Comparison of ENCODE assay signal across 8 cellular contexts in the genomic region with DNA sequence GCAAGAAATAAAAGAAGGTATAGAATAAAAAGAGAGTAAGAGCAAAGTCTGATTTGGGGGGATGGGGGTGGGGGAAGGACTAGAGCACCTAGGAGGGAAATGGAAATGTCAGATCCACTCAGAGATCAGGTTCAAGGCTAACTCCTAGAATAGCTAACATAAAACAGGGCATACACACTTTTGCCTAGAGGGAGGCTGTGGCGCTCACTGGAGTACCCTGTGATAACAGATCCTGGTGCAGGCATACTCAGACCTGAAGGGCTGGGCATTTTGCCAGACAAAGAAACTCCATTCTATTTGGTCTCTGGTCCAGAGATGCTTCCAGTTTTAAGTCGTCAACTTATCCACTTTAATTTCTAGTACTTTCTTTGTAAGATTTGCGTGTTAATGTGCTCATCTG. TPM values are rescaled to one million over a fixed set of nuclear protein-coding genes. Genes with fewer than 3 reads are reported as not detected.
DNase-seq lines count a peak whose midpoint lies in the region; ATAC-seq and TF ChIP-seq lines count a peak whose summit lies in the region.

No MANE protein-coding gene starts in this region.

- POLR2A ChIA-PET in CD8-positive, alpha-beta T cell (lab: Charles Lee): no interaction called here

- ATAC-seq in CD8-positive, alpha-beta T cell: no peak
- ATAC-seq in aorta (ENCODE audit: low FRiP score): no peak

- no peak for DNase-seq in CD8-positive, alpha-beta T cell
- peak; percentile 24 to 54 for DNase-seq in NCI-H187 (lab: John Stamatoyannopoulos, UW)
- DNase-seq in astrocyte of the spinal cord (ENCODE audit: low read depth, low spot score): peak; percentile 47
- no peak for DNase-seq in HPDE6-E6E7 (ENCODE audit: extremely low spot score)
- no peak for DNase-seq in NCI-H146 (lab: John Stamatoyannopoulos, UW)
- DNase-seq in effector CD4-positive, alpha-beta T cell: no peak
- DNase-seq in aorta: no peak

- TF ChIP-seq CTCF in CD8-positive, alpha-beta T cell (IDR thresholded peaks at IDR 0.05): no peak
- TF ChIP-seq CTCF in astrocyte of the spinal cord (IDR thresholded peaks at IDR 0.05; ENCODE audit: low read depth, low read length): no peak

- intact Hi-C loops in CD8-positive, alpha-beta T cell (cut with DNase I, micrococcal nuclease): loop anchor here in 1 of 2 experiments (5.0 to 10.0 kb wide), 2 partner anchors 68 to 376 kb away; partner anchors contain the start of genes EEF1AKMT3 and METTL1
- intact Hi-C loops in aorta (cut with DNase I): no loop called here

- WGBS in aorta, 2 donors: 13 to 14% methylated on average over 3 of the region's 3 CpGs

- no peaks in the 10 kb centered on the region for H3K36me3 ChIP-seq in CD8-positive, alpha-beta T cell (ENCODE audit: insufficient read depth, low read length)
- H3K36me3 ChIP-seq in muscle layer of duodenum (ENCODE audit: control insufficient read depth in 1 of 2, insufficient read depth in 2 of 2, low read length in 2 of 2): peaks cover 0 to 7% of the 10 kb centered on the region in 2 donors
- no peaks in the 10 kb centered on the region for H3K36me3 ChIP-seq in aorta (ENCODE audit: control insufficient read depth in 1 of 2, insufficient read depth in 2 of 2, low read length in 1 of 2)

- CTCF ChIA-PET in CD8-positive, alpha-beta T cell (lab: Charles Lee): interaction anchor here (3.0 kb wide), 1 partner anchor 62 kb away, joined by 19 read pairs; no protein-coding TSS in a partner anchor

- in situ Hi-C loops in astrocyte of the spinal cord (cut with HindIII; ENCODE audit: low sequenced_read_pairs): no loop called here

- no peaks in the 10 kb centered on the region for H3K9me3 ChIP-seq in CD8-positive, alpha-beta T cell (ENCODE audit: low read length)
- no peaks in the 10 kb centered on the region for H3K9me3 ChIP-seq in muscle layer of duodenum (ENCODE audit: control insufficient read depth in 1 of 2, low read length in 2 of 2)
- no peaks in the 10 kb centered on the region for H3K9me3 ChIP-seq in aorta (ENCODE audit: control insufficient read depth, low read length)

- peaks cover 86% of the 10 kb centered on the region for H3K4me1 Mint-ChIP-seq in CD8-positive, alpha-beta T cell (ENCODE audit: low read depth)

- peak overlapping the region; percentile 23 for H3K4me3 Mint-ChIP-seq in CD8-positive, alpha-beta T cell

- H3K4me3 ChIP-seq in CD8-positive, alpha-beta T cell (ENCODE audit: low read depth, low read length): no peak overlapping the region
- H3K4me3 ChIP-seq in astrocyte of the spinal cord (ENCODE audit: low read depth, low read length) (no peak overlapping the region), muscle layer of duodenum (ENCODE audit: low read depth in 1 of 2, low read length in 2 of 2) (peak overlapping the region; percentile 6 to 82), aorta (ENCODE audit: low read length in 2 of 2) (no peak overlapping the region)

- H3K9me3 Mint-ChIP-seq in CD8-positive, alpha-beta T cell: no peaks in the 10 kb centered on the region

- H3K27me3 ChIP-seq in CD8-positive, alpha-beta T cell (ENCODE audit: insufficient read depth, low read length): no peaks in the 10 kb centered on the region
- H3K27me3 ChIP-seq in muscle layer of duodenum (ENCODE audit: low read depth, low read length) (no peaks in the 10 kb centered on the region), aorta (ENCODE audit: control insufficient read depth in 1 of 2, insufficient read depth in 2 of 2, low read length in 1 of 2) (no peaks in the 10 kb centered on the region)

- no peaks in the 10 kb centered on the region for H3K27me3 Mint-ChIP-seq in CD8-positive, alpha-beta T cell (ENCODE audit: low read depth)

- peaks cover 11% of the 10 kb centered on the region for H3K36me3 Mint-ChIP-seq in CD8-positive, alpha-beta T cell

- H3K4me1 ChIP-seq in CD8-positive, alpha-beta T cell (ENCODE audit: insufficient read depth, low read length): peaks cover 87% of the 10 kb centered on the region
- H3K4me1 ChIP-seq in muscle layer of duodenum (ENCODE audit: control insufficient read depth in 1 of 2, insufficient read depth in 2 of 2, low read length in 2 of 2) (peaks cover 73 to 82% of the 10 kb centered on the region in 2 donors), aorta (ENCODE audit: control insufficient read depth in 1 of 2, insufficient read depth in 2 of 2, low read length in 2 of 2) (peaks cover 7 to 19% of the 10 kb centered on the region in 2 donors)

- peak overlapping the region; percentile 93 for H3K27ac Mint-ChIP-seq in CD8-positive, alpha-beta T cell

- no peak overlapping the region for H3K27ac ChIP-seq in CD8-positive, alpha-beta T cell (ENCODE audit: low read depth, low read length)
- H3K27ac ChIP-seq in muscle layer of duodenum (ENCODE audit: low read length) (peak overlapping the region; percentile 53), aorta (ENCODE audit: low read depth in 1 of 2, low read length in 2 of 2) (peak overlapping the region in 1 of 2 donors; percentile 23)

RNA-seq across cellular contexts. Expression of gene CTDSP2, which starts 5.8 kb away (rescaled TPM):
- total RNA-seq in CD8-positive, alpha-beta T cell: 10 to 100 TPM; 68.1 to 70.5 TPM
- 100 to 1,000 TPM; 187 to 252 TPM for total RNA-seq in aorta
- polyA plus RNA-seq in aorta: 10 to 100 TPM; 51.2 to 91.7 TPM

RNA-seq across cellular contexts. Expression of gene AVIL, which starts 22.2 kb away (rescaled TPM):
- total RNA-seq in CD8-positive, alpha-beta T cell: 1 to 10 TPM in 1 of 2 experiments, under 1 TPM in 1; 0.65 to 1.1 TPM
- total RNA-seq in aorta: 10 to 100 TPM; 11.5 to 26.8 TPM
- 1 to 10 TPM; 5.5 to 7.2 TPM for polyA plus RNA-seq in aorta

RNA-seq across cellular contexts. Expression of gene TSFM, which starts 58.1 kb away (rescaled TPM):
- total RNA-seq in CD8-positive, alpha-beta T cell: 10 to 100 TPM; 37.0 to 37.1 TPM
- total RNA-seq in aorta: 10 to 100 TPM; 15.0 to 17.2 TPM
- polyA plus RNA-seq in aorta: 10 to 100 TPM; 21.4 to 22.9 TPM

Comparison
In these comparisons a context has a peak if more than half of its experiments do, and no peak if none do; other contexts are left out.
1. DNase-seq: peak in NCI-H187 (2 of 2) and astrocyte of the spinal cord (single experiment); none in CD8-positive, alpha-beta T cell (0 of 7), HPDE6-E6E7 (single experiment), NCI-H146 (single experiment), effector CD4-positive, alpha-beta T cell (single experiment) and aorta (0 of 2).
2. H3K4me3 ChIP-seq: peak in muscle layer of duodenum (2 of 2); none in CD8-positive, alpha-beta T cell (single experiment), astrocyte of the spinal cord (single experiment) and aorta (0 of 2).
3. RNA of gene AVIL, which starts 22.2 kb away (total RNA-seq): 11.5 to 26.8 TPM in aorta; 0.65 to 1.1 TPM in CD8-positive, alpha-beta T cell; every median in the first group is over 4 times any median in the second.